14 cellular contexts compared by ENCODE assay signal in genomic region chr6:118706702-118707101, GRCh38. TPM values are rescaled to one million over a fixed set of nuclear protein-coding genes. Genes with fewer than 3 reads are reported as not detected.
DNase-seq lines count a peak whose midpoint lies in the region; ATAC-seq and TF ChIP-seq lines count a peak whose summit lies in the region.
"Had no signal": no experiment of that assay in that cellular context is flagged by ENCODE, and none has a peak within 500 bp of the region (broad histone marks: within the 10 kb centered on the region; RNA-seq: fewer than 3 reads in every experiment).

No MANE protein-coding gene starts in this region.

- peak overlapping the region; percentile 95 for H3K27ac Mint-ChIP-seq in CD8-positive, alpha-beta T cell
- H3K27ac Mint-ChIP-seq in activated naive CD8-positive, alpha-beta T cell treated with anti-CD3 and anti-CD28 coated beads for 36 hours, result peak overlapping the region; percentile 90
- peak overlapping the region; percentile 91 to 99 (median 96) for H3K27ac Mint-ChIP-seq in naive thymus-derived CD4-positive, alpha-beta T cell
- peak overlapping the region in 2 of 7 donors; percentile 0 to 4 for H3K27ac Mint-ChIP-seq in CD14-positive monocyte
- H3K27ac Mint-ChIP-seq: neural progenitor cell had no signal

- H3K27me3 Mint-ChIP-seq in CD8-positive, alpha-beta T cell (ENCODE audit: low read depth), result no peaks in the 10 kb centered on the region
- H3K27me3 Mint-ChIP-seq in activated naive CD8-positive, alpha-beta T cell treated with anti-CD3 and anti-CD28 coated beads for 36 hours, result no peaks in the 10 kb centered on the region
- H3K27me3 Mint-ChIP-seq in naive thymus-derived CD4-positive, alpha-beta T cell, result no peaks in the 10 kb centered on the region
- peaks cover 0 to 6% (median 0%) of the 10 kb centered on the region in 3 donors for H3K27me3 Mint-ChIP-seq in CD14-positive monocyte (ENCODE audit: low read depth in 3 of 3)

- intact Hi-C loops in CD8-positive, alpha-beta T cell (cut with DNase I, micrococcal nuclease), result loop anchor here (5.0 kb wide), 2 partner anchors 149 to 186 kb away; partner anchors contain the start of gene ASF1A (in 1 of the 2)
- intact Hi-C loops in naive thymus-derived CD4-positive, alpha-beta T cell (cut with micrococcal nuclease), result loop anchor here (1.0 to 5.0 kb wide), 4 partner anchors 24 to 1104 kb away; partner anchors contain the start of genes MAN1A1 (in 2 of the 2) and GOPC (in 1 of the 2)
- intact Hi-C loops in CD14-positive monocyte (cut with micrococcal nuclease), result loop anchor here in 1 of 2 donors (5.0 kb wide), 1 partner anchor 51 kb away; no protein-coding TSS in a partner anchor

- peaks cover 65% of the 10 kb centered on the region for H3K4me1 ChIP-seq in CD8-positive, alpha-beta T cell (ENCODE audit: insufficient read depth, low read length)
- H3K4me1 ChIP-seq in naive thymus-derived CD4-positive, alpha-beta T cell (ENCODE audit: control insufficient read depth in 2 of 2, insufficient read depth in 2 of 2, low read length in 2 of 2), result peaks cover 48 to 54% of the 10 kb centered on the region in 2 donors

- peaks cover 42% of the 10 kb centered on the region for H3K36me3 Mint-ChIP-seq in CD8-positive, alpha-beta T cell
- H3K36me3 Mint-ChIP-seq in activated naive CD8-positive, alpha-beta T cell treated with anti-CD3 and anti-CD28 coated beads for 36 hours, result peaks cover 50% of the 10 kb centered on the region
- peaks cover 3 to 33% (median 21%) of the 10 kb centered on the region in 5 donors for H3K36me3 Mint-ChIP-seq in naive thymus-derived CD4-positive, alpha-beta T cell
- no peaks in the 10 kb centered on the region for H3K36me3 Mint-ChIP-seq in CD14-positive monocyte

- H3K36me3 ChIP-seq in CD8-positive, alpha-beta T cell (ENCODE audit: insufficient read depth, low read length), result no peaks in the 10 kb centered on the region
- H3K36me3 ChIP-seq in naive thymus-derived CD4-positive, alpha-beta T cell (ENCODE audit: control insufficient read depth in 2 of 3, insufficient read depth in 3 of 3, low read length in 3 of 3), result peaks cover 0 to 4% (median 0%) of the 10 kb centered on the region in 3 experiments
- H3K36me3 ChIP-seq: neural progenitor cell, stomach, WERI-Rb-1 had no signal

- H3K9me3 Mint-ChIP-seq in CD8-positive, alpha-beta T cell, result peaks cover 2% of the 10 kb centered on the region
- H3K9me3 Mint-ChIP-seq in activated naive CD8-positive, alpha-beta T cell treated with anti-CD3 and anti-CD28 coated beads for 36 hours, result peaks cover 6% of the 10 kb centered on the region
- H3K9me3 Mint-ChIP-seq in naive thymus-derived CD4-positive, alpha-beta T cell, result peaks cover 0 to 4% (median 0%) of the 10 kb centered on the region in 11 donors
- peaks cover 0 to 1% (median 0%) of the 10 kb centered on the region in 7 donors for H3K9me3 Mint-ChIP-seq in CD14-positive monocyte

- H3K4me1 Mint-ChIP-seq in CD8-positive, alpha-beta T cell (ENCODE audit: low read depth), result peaks cover 74% of the 10 kb centered on the region
- H3K4me1 Mint-ChIP-seq in activated naive CD8-positive, alpha-beta T cell treated with anti-CD3 and anti-CD28 coated beads for 36 hours, result peaks cover 67% of the 10 kb centered on the region
- H3K4me1 Mint-ChIP-seq in naive thymus-derived CD4-positive, alpha-beta T cell, result peaks cover 48 to 90% (median 75%) of the 10 kb centered on the region in 7 donors
- H3K4me1 Mint-ChIP-seq in CD14-positive monocyte, result peaks cover 47% of the 10 kb centered on the region

- CTCF ChIA-PET in CD8-positive, alpha-beta T cell (lab: Charles Lee), result interaction anchor here (0.8 to 3.1 kb wide), 6 partner anchors 9 to 141 kb away, joined by 3 to 10 read pairs (median 6); partner anchors contain the start of gene CEP85L
- CTCF ChIA-PET in naive thymus-derived CD4-positive, alpha-beta T cell (lab: Charles Lee), result interaction anchor here (1.4 kb wide), 1 partner anchor 35 kb away, joined by 4 read pairs; no protein-coding TSS in a partner anchor

- POLR2A ChIA-PET in CD8-positive, alpha-beta T cell (lab: Charles Lee), result interaction anchor here (0.6 to 6.3 kb wide), 5 partner anchors 9 to 55 kb away, joined by 3 to 65 read pairs (median 3); partner anchors contain the start of gene CEP85L
- POLR2A ChIA-PET in naive thymus-derived CD4-positive, alpha-beta T cell (lab: Charles Lee), result interaction anchor here (0.7 to 6.0 kb wide), 13 partner anchors 9 to 187 kb away, joined by 3 to 90 read pairs (median 4); partner anchors contain the start of genes ASF1A and CEP85L

- no peak for ATAC-seq in CD8-positive, alpha-beta T cell
- ATAC-seq in naive thymus-derived CD4-positive, alpha-beta T cell, result no peak
- no peak for ATAC-seq in HG03469 (IDR thresholded peaks at IDR 0.05; ENCODE audit: unreplicated experiment)

- no peaks in the 10 kb centered on the region for H3K27me3 ChIP-seq in CD8-positive, alpha-beta T cell (ENCODE audit: insufficient read depth, low read length)
- no peaks in the 10 kb centered on the region for H3K27me3 ChIP-seq in naive thymus-derived CD4-positive, alpha-beta T cell (ENCODE audit: control insufficient read depth in 2 of 2, insufficient read depth in 2 of 2, low read length in 2 of 2)
- H3K27me3 ChIP-seq: neural progenitor cell, stomach had no signal

- H3K9me3 ChIP-seq in CD8-positive, alpha-beta T cell (ENCODE audit: low read length), result no peaks in the 10 kb centered on the region
- no peaks in the 10 kb centered on the region for H3K9me3 ChIP-seq in naive thymus-derived CD4-positive, alpha-beta T cell (ENCODE audit: control insufficient read depth in 2 of 3, low read length in 3 of 3)
- H3K9me3 ChIP-seq: stomach had no signal

- peak overlapping the region; percentile 3 for H3K27ac ChIP-seq in CD8-positive, alpha-beta T cell (ENCODE audit: low read depth, low read length)
- peak overlapping the region; percentile 76 for H3K27ac ChIP-seq in naive thymus-derived CD4-positive, alpha-beta T cell (ENCODE audit: low read depth, low read length)
- H3K27ac ChIP-seq: epithelial cell of prostate, neural progenitor cell, WERI-Rb-1 had no signal

- H3K4me3 Mint-ChIP-seq in CD8-positive, alpha-beta T cell, result peak overlapping the region; percentile 84
- H3K4me3 Mint-ChIP-seq in activated naive CD8-positive, alpha-beta T cell treated with anti-CD3 and anti-CD28 coated beads for 36 hours, result peak overlapping the region; percentile 79
- peak overlapping the region; percentile 80 to 100 (median 95) for H3K4me3 Mint-ChIP-seq in naive thymus-derived CD4-positive, alpha-beta T cell
- no peak overlapping the region for H3K4me3 Mint-ChIP-seq in CD14-positive monocyte

- peak overlapping the region; percentile 32 for H3K4me3 ChIP-seq in CD8-positive, alpha-beta T cell (ENCODE audit: low read depth, low read length)
- H3K4me3 ChIP-seq in naive thymus-derived CD4-positive, alpha-beta T cell (ENCODE audit: low read length), result no peak overlapping the region
- H3K4me3 ChIP-seq: neural progenitor cell had no signal

- no peak for DNase-seq in CD8-positive, alpha-beta T cell
- DNase-seq in HCEC 1CT, result peak; percentile 27
- no peak for DNase-seq in activated naive CD8-positive, alpha-beta T cell treated with anti-CD3 and anti-CD28 coated beads for 36 hours
- DNase-seq in naive thymus-derived CD4-positive, alpha-beta T cell, result no peak
- DNase-seq in NCI-H1417 (lab: John Stamatoyannopoulos, UW), result no peak
- DNase-seq in stimulated activated CD4-positive, alpha-beta T cell treated with anti-CD3 and anti-CD28 coated beads, Interleukin-2, amount 100 ng/mL, for 24 hours, result no peak
- DNase-seq in CD14-positive monocyte (ENCODE audit: low spot score), result no peak
- DNase-seq: amygdala, NCI-H2081, stomach, WERI-Rb-1 had no signal

- no peak for TF ChIP-seq CTCF in CD8-positive, alpha-beta T cell (IDR thresholded peaks at IDR 0.05)
- TF ChIP-seq CTCF in CD14-positive monocyte (IDR thresholded peaks at IDR 0.05), result no peak

RNA-seq across cellular contexts. Expression of gene CEP85L, which starts 55.3 kb away (rescaled TPM):
- total RNA-seq in CD8-positive, alpha-beta T cell, result 10 to 100 TPM; 86.2 to 89.0 TPM
- total RNA-seq in activated naive CD8-positive, alpha-beta T cell treated with anti-CD3 and anti-CD28 coated beads for 36 hours, result 10 to 100 TPM; 34.7 to 41.9 TPM
- 10 to 100 TPM; 51.1 to 89.1 (median 78.6) TPM for total RNA-seq in naive thymus-derived CD4-positive, alpha-beta T cell
- 10 to 100 TPM; 47.3 to 47.8 TPM for polyA plus RNA-seq in naive thymus-derived CD4-positive, alpha-beta T cell
- polyA plus RNA-seq in CD14-positive monocyte, result 10 to 100 TPM; 19.6 to 38.3 TPM

Comparison
In these comparisons a context has a peak if more than half of its experiments do, and no peak if none do; other contexts are left out.
1. H3K4me3 Mint-ChIP-seq: peak in CD8-positive, alpha-beta T cell (single experiment), activated naive CD8-positive, alpha-beta T cell treated with anti-CD3 and anti-CD28 coated beads for 36 hours (single experiment) and naive thymus-derived CD4-positive, alpha-beta T cell (10 of 10); none in CD14-positive monocyte (0 of 2).